8 cellular contexts compared by ENCODE assay signal in genomic region chr17:30969989-30970680, GRCh38. TPM values are rescaled to one million over a fixed set of nuclear protein-coding genes. Genes with fewer than 3 reads are reported as not detected.
DNase-seq lines count a peak whose midpoint lies in the region; ATAC-seq and TF ChIP-seq lines count a peak whose summit lies in the region.

No MANE protein-coding gene starts in this region.

- peak overlapping the region; percentile 82 for H3K27ac ChIP-seq in angular gyrus (ENCODE audit: low read depth, low read length)
- peak overlapping the region; percentile 55 for H3K27ac ChIP-seq in smooth muscle cell (ENCODE audit: low read depth)

- H3K27me3 ChIP-seq in MG63 (no peaks in the 10 kb centered on the region), smooth muscle cell (ENCODE audit: low read depth) (no peaks in the 10 kb centered on the region)

- H4K20me1 ChIP-seq in smooth muscle cell (ENCODE audit: low read depth), result no peaks in the 10 kb centered on the region

- H3K36me3 ChIP-seq in MG63, result peaks cover 25% of the 10 kb centered on the region
- no peaks in the 10 kb centered on the region for H3K36me3 ChIP-seq in smooth muscle cell (ENCODE audit: low read depth)

- H3K9me3 ChIP-seq in MG63 (0 out of 2 replicates have a peak, but pooled peaks cover 4% of the 10 kb centered on the region), iPS-18c (ENCODE audit: control insufficient read depth, insufficient read depth, low read length) (peaks cover 2% of the 10 kb centered on the region), smooth muscle cell (replicated peaks; ENCODE audit: low read depth) (no peaks in the 10 kb centered on the region)

- no peak for ATAC-seq in HG03159 (IDR thresholded peaks at IDR 0.05; ENCODE audit: unreplicated experiment)

- H3K4me3 ChIP-seq in GM12875 (ENCODE audit: low read depth, low read length) (peak overlapping the region; percentile 88), MG63 (peak overlapping the region; percentile 58), iPS-18c (ENCODE audit: insufficient read depth, low read depth, low read length) (peak overlapping the region; percentile 72), smooth muscle cell (peak overlapping the region; percentile 72)

- H3F3A ChIP-seq in smooth muscle cell (ENCODE audit: low read depth), result no peaks in the 10 kb centered on the region

- H3K79me2 ChIP-seq in smooth muscle cell (ENCODE audit: low read depth), result peaks cover 19% of the 10 kb centered on the region

- DNase-seq in MG63, result peak; percentile 12
- DNase-seq in smooth muscle cell (lab: John Stamatoyannopoulos, UW; ENCODE audit: unreplicated experiment), result no peak
- DNase-seq in NCI-H524 treated with DMSO at 0.1 percent for 48 hours (lab: John Stamatoyannopoulos, UW), result no peak
- DNase-seq in stimulated activated naive CD4-positive, alpha-beta T cell (lab: John Stamatoyannopoulos, UW), result no peak

- WGBS in smooth muscle cell (ENCODE audit: low lambda C conversion rate), result 9% methylated on average over 23 of the region's 23 CpGs

- TF ChIP-seq CTCF in GM12875 (IDR thresholded peaks at IDR 0.05; ENCODE audit: borderline replicate concordance, insufficient read depth, low read depth, low read length), result no peak
- TF ChIP-seq CTCF in smooth muscle cell (IDR thresholded peaks at IDR 0.05; ENCODE audit: borderline replicate concordance, insufficient read depth, poor library complexity, severe bottlenecking), result no peak

- peak overlapping the region; percentile 94 for H2AFZ ChIP-seq in smooth muscle cell (ENCODE audit: low read depth)

- peak overlapping the region; percentile 42 for H3K9ac ChIP-seq in smooth muscle cell (ENCODE audit: low read depth)

- peaks cover 4% of the 10 kb centered on the region for H3K4me1 ChIP-seq in smooth muscle cell (ENCODE audit: low read depth)

- H3K4me2 ChIP-seq in smooth muscle cell, result peak overlapping the region; percentile 95

RNA-seq across cellular contexts. Expression of gene RNF135, which starts 0.7 kb away (rescaled TPM):
- 16.4 and 20.2 TPM in 2 replicates for total RNA-seq in MG63 (2014; rRNA removed; shearing (Covaris generic); ENCODE audit: low replicate concordance)
- total RNA-seq in smooth muscle cell, result 5.2 and 9.7 TPM in 2 replicates
- polyA plus RNA-seq in smooth muscle cell, result 17.9 and 25.4 TPM in 2 replicates

RNA-seq across cellular contexts. Expression of gene ADAP2, which starts 48.4 kb away (rescaled TPM):
- total RNA-seq in MG63 (2014; rRNA removed; shearing (Covaris generic); ENCODE audit: low replicate concordance), result 1.4 TPM in 1 of 2 replicates, not detected in the other
- 0.13 and 0.22 TPM in 2 replicates for total RNA-seq in smooth muscle cell
- polyA plus RNA-seq in smooth muscle cell, result 0.43 and 1.8 TPM in 2 replicates
